Comparison of ENCODE assay signal across 1 cellular context in genomic region chr10:3098689-3099088, GRCh38.
TF ChIP-seq lines count a peak whose summit lies in the region.

No MANE protein-coding gene starts in this region.

TF ChIP-seq in HEK293T, 16 proteins besides CTCF, POLR2A, EP300 and RAD21 (continued from another document):
- TF ChIP-seq L3MBTL2 (conservative IDR thresholded peaks at IDR 0.05) = no peak
